In genomic region chr12:100699209-100699608, GRCh38 we compare ENCODE assay signal across 15 cellular contexts.
DNase-seq lines count a peak whose midpoint lies in the region; ATAC-seq and TF ChIP-seq lines count a peak whose summit lies in the region.
"Had no signal": no experiment of that assay in that cellular context is flagged by ENCODE, and none has a peak within 500 bp of the region (broad histone marks: within the 10 kb centered on the region; RNA-seq: fewer than 3 reads in every experiment).

No MANE protein-coding gene starts in this region.

- no peaks in the 10 kb centered on the region for H3K79me1 ChIP-seq in H9 (ENCODE audit: insufficient read depth, low read depth, low read length, poor library complexity, severe bottlenecking)

- no peak overlapping the region for H3K14ac ChIP-seq in H9 (ENCODE audit: insufficient read depth, low read length)

- H3K4me1 Mint-ChIP-seq in H9, result peaks cover 6 to 10% of the 10 kb centered on the region in 2 experiments; a peak in 3 of 4 replicates
- H3K4me1 Mint-ChIP-seq: endodermal cell had no signal

- H4K5ac ChIP-seq in H9 (ENCODE audit: insufficient read length, low read depth, low read length), result no peak overlapping the region

- H2BK5ac ChIP-seq in H9 (ENCODE audit: insufficient read length, low read length), result no peak overlapping the region

- no peak overlapping the region for H3K4ac ChIP-seq in H9 (ENCODE audit: low read depth, low read length)

- no peak overlapping the region for H4K91ac ChIP-seq in H9 (ENCODE audit: insufficient read length, low read depth, low read length)

- H3K4me3 Mint-ChIP-seq in H9, result no peak overlapping the region
- H3K4me3 Mint-ChIP-seq: activated B cell treated with CpG ODN at 0.5 μM for 24 hours; activated T-cell treated with anti-CD3 and anti-CD28 coated beads, Interleukin-2, amount 50 U/mL, for 72 hours; endodermal cell had no signal

- no peak overlapping the region for H3K23ac ChIP-seq in H9 (ENCODE audit: insufficient read length, low read depth, low read length)

- H3K56ac ChIP-seq in H9 (ENCODE audit: insufficient read length, low read depth, low read length), result no peak overlapping the region

- no peak overlapping the region for H3K9ac ChIP-seq in H9 (ENCODE audit: extremely low read depth, insufficient read length, low read length)

- no CpG with 5 or more reads among the region's 1 CpG for WGBS in H9 (ENCODE audit: extremely low coverage, insufficient read length, low lambda C conversion rate)

- no peaks in the 10 kb centered on the region for H3K9me3 ChIP-seq in H9 (ENCODE audit: control insufficient read depth, low read depth, low read length)
- H3K9me3 ChIP-seq: vagina had no signal

- ATAC-seq in GM18505 (IDR thresholded peaks at IDR 0.05; ENCODE audit: unreplicated experiment) (peak; percentile 90), GM21528 (IDR thresholded peaks at IDR 0.05; ENCODE audit: low FRiP score, unreplicated experiment) (peak; percentile 60), HG03432 (IDR thresholded peaks at IDR 0.05; ENCODE audit: unreplicated experiment) (peak; percentile 92), HG03520 (IDR thresholded peaks at IDR 0.05; ENCODE audit: unreplicated experiment) (no peak), GM19023 (IDR thresholded peaks at IDR 0.05; ENCODE audit: unreplicated experiment) (no peak)
- ATAC-seq: activated T-cell treated with anti-CD3 and anti-CD28 coated beads, Interleukin-2, amount 50 U/mL, for 72 hours had no signal

- no peak overlapping the region for H2BK15ac ChIP-seq in H9 (ENCODE audit: low read depth, low read length)

- H2AFZ ChIP-seq in H9 (ENCODE audit: low read length), result no peak overlapping the region

- H4K20me1 ChIP-seq in H9 (ENCODE audit: control insufficient read depth, insufficient read depth, insufficient read length), result no peaks in the 10 kb centered on the region

- H3K9me3 Mint-ChIP-seq in H9, result no peaks in the 10 kb centered on the region; a peak in 2 of 5 replicates
- H3K9me3 Mint-ChIP-seq: activated B cell treated with CpG ODN at 0.5 μM for 24 hours, endodermal cell had no signal

- H3K18ac ChIP-seq in H9 (ENCODE audit: insufficient read length, low read depth, low read length), result no peak overlapping the region

- no peak for TF ChIP-seq CTCF in H9 (conservative IDR thresholded peaks at IDR 0.05)

- no peaks in the 10 kb centered on the region for H3K23me2 ChIP-seq in H9 (ENCODE audit: insufficient read length, low read depth, low read length, poor library complexity, severe bottlenecking)

- no peak overlapping the region for H4K8ac ChIP-seq in H9 (replicated peaks; ENCODE audit: insufficient read length, low read depth, low read length)

- no peaks in the 10 kb centered on the region; the same call in 1 of the 2 replicates for H3K27me3 Mint-ChIP-seq in H9 (ENCODE audit: low read depth)

- no peak overlapping the region for H3T11ph ChIP-seq in H9 (ENCODE audit: low read length)

- no peak for TF ChIP-seq POLR2A in GM18505 (IDR thresholded peaks at IDR 0.05; ENCODE audit: borderline replicate concordance, extremely low read depth, insufficient read depth, insufficient read length)

- no peaks in the 10 kb centered on the region for H3K27me3 ChIP-seq in H9 (ENCODE audit: insufficient read depth, low read length)
- H3K27me3 ChIP-seq: vagina had no signal

- no peak overlapping the region for H3K27ac Mint-ChIP-seq in H9
- H3K27ac Mint-ChIP-seq: activated B cell treated with CpG ODN at 0.5 μM for 24 hours; activated T-cell treated with anti-CD3 and anti-CD28 coated beads, Interleukin-2, amount 50 U/mL, for 72 hours; endodermal cell had no signal

- H3K79me2 ChIP-seq in H9 (ENCODE audit: insufficient read depth, low read length), result no peaks in the 10 kb centered on the region

- H3K36me3 Mint-ChIP-seq in H9 (ENCODE audit: insufficient read depth in 1 of 3, low read depth in 3 of 3), result no peaks in the 10 kb centered on the region

- H2BK12ac ChIP-seq in H9 (ENCODE audit: insufficient read length, low read depth, low read length), result no peak overlapping the region

- H3K4me2 ChIP-seq in H9 (ENCODE audit: insufficient read depth, insufficient read length, low read length), result no peak overlapping the region

- H3K4me1 ChIP-seq in H9 (ENCODE audit: insufficient read depth, low read length), result no peaks in the 10 kb centered on the region
- H3K4me1 ChIP-seq: vagina had no signal

- H3K27ac ChIP-seq in H9 (ENCODE audit: insufficient read length, low read depth, low read length), result no peak overlapping the region
- H3K27ac ChIP-seq: vagina had no signal

- no peak overlapping the region for H2BK20ac ChIP-seq in H9 (ENCODE audit: low read depth, low read length, poor library complexity, severe bottlenecking)

- H2AK5ac ChIP-seq in H9 (ENCODE audit: insufficient read length, low read length), result no peak overlapping the region

- no peak overlapping the region for H2BK120ac ChIP-seq in H9 (ENCODE audit: low read depth, low read length, poor library complexity, severe bottlenecking)

- DNase-seq in SKM-1 (lab: John Stamatoyannopoulos, UW; ENCODE audit: unreplicated experiment), result peak; percentile 22
- no peak for DNase-seq in H9
- no peak for DNase-seq in cortex of kidney (lab: John Stamatoyannopoulos, UW)
- DNase-seq: activated B cell treated with CpG ODN at 0.5 μM for 24 hours; activated T-cell treated with anti-CD3 and anti-CD28 coated beads, Interleukin-2, amount 50 U/mL, for 72 hours; endodermal cell; glutamatergic neuron; NCI-H226; SHP77 had no signal

Comparison
In these comparisons a context has a peak if more than half of its experiments do, and no peak if none do; other contexts are left out.
1. ATAC-seq: peak in GM18505 (single experiment), GM21528 (single experiment) and HG03432 (single experiment); none in HG03520 (single experiment) and GM19023 (single experiment).